8 cellular contexts compared by ENCODE assay signal in the genomic region with DNA sequence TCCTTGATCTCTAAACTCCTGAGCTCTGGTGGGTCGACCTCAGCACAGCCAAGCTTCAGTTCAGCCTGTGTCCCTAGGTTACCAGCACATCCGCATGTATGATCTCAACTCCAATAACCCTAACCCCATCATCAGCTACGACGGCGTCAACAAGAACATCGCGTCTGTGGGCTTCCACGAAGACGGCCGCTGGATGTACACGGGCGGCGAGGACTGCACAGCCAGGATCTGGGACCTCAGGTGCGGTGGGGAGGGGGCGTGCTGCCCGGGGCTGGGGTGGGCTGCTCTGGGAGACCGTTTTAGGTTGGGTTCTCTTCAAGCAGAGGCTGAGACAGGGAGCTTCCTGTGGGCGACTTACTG. TPM values are rescaled to one million over a fixed set of nuclear protein-coding genes. Genes with fewer than 3 reads are reported as not detected.
DNase-seq lines count a peak whose midpoint lies in the region; ATAC-seq and TF ChIP-seq lines count a peak whose summit lies in the region.

No MANE protein-coding gene starts in this region.

- DNase-seq in DND-41: peak; percentile 26
- DNase-seq in endothelial cell (ENCODE audit: low spot score): no peak
- no peak for DNase-seq in islet precursor cell
- no peak for DNase-seq in DMS153 treated with DMSO at 0.1 percent for 48 hours (lab: John Stamatoyannopoulos, UW; ENCODE audit: unreplicated experiment)

- H3K79me2 ChIP-seq in DND-41 (ENCODE audit: insufficient read depth, low read length) (peaks cover 31% of the 10 kb centered on the region), OCI-LY1 (ENCODE audit: insufficient read depth, low read length) (no peaks in the 10 kb centered on the region), parathyroid adenoma (no peaks in the 10 kb centered on the region)

- H3K27me3 ChIP-seq in DND-41 (ENCODE audit: insufficient read depth, low read length, poor library complexity) (no peaks in the 10 kb centered on the region), OCI-LY1 (ENCODE audit: insufficient read depth, low read length) (no peaks in the 10 kb centered on the region), parathyroid adenoma (ENCODE audit: control insufficient read depth, insufficient read depth, low read length) (no peaks in the 10 kb centered on the region)

- H2AFZ ChIP-seq in DND-41 (ENCODE audit: low read depth, low read length) (no peak overlapping the region), OCI-LY1 (ENCODE audit: low read length) (no peak overlapping the region), parathyroid adenoma (no peak overlapping the region)

- H3K4me1 Mint-ChIP-seq in endothelial cell (ENCODE audit: unreplicated experiment): peaks cover 10% of the 10 kb centered on the region

- peak overlapping the region; percentile 85 for H3K4me3 Mint-ChIP-seq in endothelial cell (ENCODE audit: unreplicated experiment)

- ATAC-seq in DND-41 (ENCODE audit: insufficient read depth, low read depth) (no peak), HG02763 (IDR thresholded peaks at IDR 0.05; ENCODE audit: unreplicated experiment) (no peak), HG03045 (IDR thresholded peaks at IDR 0.05; ENCODE audit: unreplicated experiment) (no peak)

- TF ChIP-seq CTCF in DND-41 (IDR thresholded peaks at IDR 0.05; ENCODE audit: borderline replicate concordance, extremely low read depth, low read length, poor library complexity, severe bottlenecking) (no peak), OCI-LY1 (IDR thresholded peaks at IDR 0.05; ENCODE audit: low read length) (no peak), endothelial cell (IDR thresholded peaks at IDR 0.05; ENCODE audit: unreplicated experiment) (no peak), parathyroid adenoma (IDR thresholded peaks at IDR 0.05) (no peak)

- H3K9me3 Mint-ChIP-seq in endothelial cell (ENCODE audit: unreplicated experiment): no peaks in the 10 kb centered on the region

- H3K36me3 Mint-ChIP-seq in endothelial cell (ENCODE audit: low read depth, unreplicated experiment): peaks cover 8% of the 10 kb centered on the region

- H3K27me3 Mint-ChIP-seq in endothelial cell (ENCODE audit: unreplicated experiment): peaks cover 14% of the 10 kb centered on the region

- H3K27ac ChIP-seq in DND-41 (ENCODE audit: low read length): peak overlapping the region; percentile 99
- H3K27ac ChIP-seq in OCI-LY1 (ENCODE audit: low read depth, low read length, poor library complexity, severe bottlenecking): peak overlapping the region; percentile 55
- H3K27ac ChIP-seq in parathyroid adenoma: no peak overlapping the region

- H4K20me1 ChIP-seq in DND-41 (ENCODE audit: insufficient read depth, low read length) (peaks cover 6% of the 10 kb centered on the region; the same call in 1 of the 2 replicates), OCI-LY1 (ENCODE audit: insufficient read depth, low read length) (no peaks in the 10 kb centered on the region)

- H3K36me3 ChIP-seq in DND-41 (ENCODE audit: insufficient read depth, low read length): peaks cover 46% of the 10 kb centered on the region
- peaks cover 33% of the 10 kb centered on the region; the same call in 1 of the 2 replicates for H3K36me3 ChIP-seq in OCI-LY1 (ENCODE audit: insufficient read depth, low read length)
- no peaks in the 10 kb centered on the region for H3K36me3 ChIP-seq in parathyroid adenoma (ENCODE audit: control insufficient read depth, insufficient read depth, low read length)

- H3K9ac ChIP-seq in DND-41 (ENCODE audit: low read depth, low read length) (peak overlapping the region; percentile 91), OCI-LY1 (ENCODE audit: low read length) (peak overlapping the region; percentile 96), parathyroid adenoma (no peak overlapping the region)

- peak overlapping the region; percentile 96 for H3K4me2 ChIP-seq in DND-41 (ENCODE audit: insufficient read depth, low read length)
- peak overlapping the region; percentile 96 for H3K4me2 ChIP-seq in OCI-LY1 (ENCODE audit: low read length)
- H3K4me2 ChIP-seq in parathyroid adenoma (ENCODE audit: low read length): peak overlapping the region; percentile 96

- H3K4me3 ChIP-seq in DND-41 (ENCODE audit: low read depth in 1 of 2, low read length in 2 of 2) (peak overlapping the region; percentile 80 to 89; a peak in 3 of 4 replicates), OCI-LY1 (ENCODE audit: low read depth, low read length, poor library complexity, severe bottlenecking) (peak overlapping the region; percentile 90), parathyroid adenoma (ENCODE audit: low read depth, low read length) (no peak overlapping the region)

- no peaks in the 10 kb centered on the region for H3K9me2 ChIP-seq in OCI-LY1 (ENCODE audit: low read depth, low read length)

- H3K27ac Mint-ChIP-seq in endothelial cell (ENCODE audit: unreplicated experiment): peak overlapping the region; percentile 67

- H3K4me1 ChIP-seq in DND-41 (ENCODE audit: insufficient read depth, low read length) (peaks cover 33% of the 10 kb centered on the region), OCI-LY1 (ENCODE audit: insufficient read depth, low read length, severe bottlenecking) (peaks cover 22% of the 10 kb centered on the region), parathyroid adenoma (peaks cover 3% of the 10 kb centered on the region)

- H3F3A ChIP-seq in OCI-LY1 (ENCODE audit: insufficient read depth, low read length): no peaks in the 10 kb centered on the region; the same call in 1 of the 2 replicates

- H3K9me3 ChIP-seq in DND-41 (ENCODE audit: insufficient read depth, low read length, severe bottlenecking) (no peaks in the 10 kb centered on the region), OCI-LY1 (ENCODE audit: low read length) (no peaks in the 10 kb centered on the region), parathyroid adenoma (ENCODE audit: control insufficient read depth, low read length) (no peaks in the 10 kb centered on the region)

RNA-seq across cellular contexts. Expression of gene MLST8, which starts 1.1 kb away (rescaled TPM):
- 35.4 TPM for total RNA-seq in endothelial cell (ENCODE audit: unreplicated experiment)

RNA-seq across cellular contexts. Expression of gene BRICD5, which starts 4.3 kb away (rescaled TPM):
- 21.1 TPM for total RNA-seq in endothelial cell (ENCODE audit: unreplicated experiment)

RNA-seq across cellular contexts. Expression of gene PGP, which starts 8.2 kb away (rescaled TPM):
- total RNA-seq in endothelial cell (ENCODE audit: unreplicated experiment): 31.5 TPM

RNA-seq across cellular contexts. Expression of gene CASKIN1, which starts 10.0 kb away (rescaled TPM):
- 2.4 TPM for total RNA-seq in endothelial cell (ENCODE audit: unreplicated experiment)

RNA-seq across cellular contexts. Expression of gene E4F1, which starts 17.0 kb away (rescaled TPM):
- 35.9 TPM for total RNA-seq in endothelial cell (ENCODE audit: unreplicated experiment)
